Comparison of ENCODE assay signal across 1 cellular context in genomic region chr20:62793757-62794006, GRCh38.
TF ChIP-seq lines count a peak whose summit lies in the region.

No MANE protein-coding gene starts in this region.

TF ChIP-seq in HepG2, 621 proteins besides CTCF, POLR2A, EP300 and RAD21 (continued from another document and continues in another):
- no peak for TF ChIP-seq GLI4 (CRISPR knock-in tag; IDR thresholded peaks at IDR 0.05; ENCODE audit: borderline replicate concordance)
- TF ChIP-seq ZNF678 (CRISPR knock-in tag; IDR thresholded peaks at IDR 0.05): no peak
- TF ChIP-seq ZNF839 (CRISPR knock-in tag; IDR thresholded peaks at IDR 0.05; ENCODE audit: borderline replicate concordance): peak; percentile 90; the same call in 1 of the 2 replicates
- 0 out of 2 replicates have a peak, but pooled peaks have one; percentile 64 for TF ChIP-seq DNMT1 (CRISPR knock-in tag; IDR thresholded peaks at IDR 0.05)
- TF ChIP-seq ZNF766 (CRISPR knock-in tag; IDR thresholded peaks at IDR 0.05; ENCODE audit: borderline replicate concordance): peak; percentile 19; the same call in 1 of the 2 replicates
- TF ChIP-seq ETV5 (CRISPR knock-in tag; IDR thresholded peaks at IDR 0.05; ENCODE audit: borderline replicate concordance): no peak
- no peak for TF ChIP-seq CREB1 (IDR thresholded peaks at IDR 0.05)
- TF ChIP-seq CREB1 (CRISPR knock-in tag; IDR thresholded peaks at IDR 0.05): no peak
- no peak for TF ChIP-seq TBL1XR1 (IDR thresholded peaks at IDR 0.05; ENCODE audit: borderline replicate concordance, low read length, partially characterized antibody)
- peak; percentile 63; the same call in 1 of the 2 replicates for TF ChIP-seq ZNF280B (CRISPR knock-in tag; IDR thresholded peaks at IDR 0.05; ENCODE audit: borderline replicate concordance)
- TF ChIP-seq MATR3 (CRISPR knock-in tag; IDR thresholded peaks at IDR 0.05): 0 out of 2 replicates have a peak, but pooled peaks have one; percentile 62
- TF ChIP-seq ZNF660 (CRISPR knock-in tag; IDR thresholded peaks at IDR 0.05; ENCODE audit: borderline replicate concordance, low read depth): no peak
- no peak for TF ChIP-seq SRSF1 (optimal IDR thresholded peaks at IDR 0.05; ENCODE audit: low read depth, low read length)
- peak; percentile 29; the same call in 1 of the 2 replicates for TF ChIP-seq RFX3 (CRISPR knock-in tag; IDR thresholded peaks at IDR 0.05)
- no peak for TF ChIP-seq EZH2 (conservative IDR thresholded peaks at IDR 0.05; ENCODE audit: low read depth, low read length)
- TF ChIP-seq MTERF4 (CRISPR knock-in tag; IDR thresholded peaks at IDR 0.05): no peak
- no peak for TF ChIP-seq SMAD1 (CRISPR knock-in tag; IDR thresholded peaks at IDR 0.05; ENCODE audit: borderline replicate concordance, low read depth)
- peak; percentile 92 for TF ChIP-seq ZNF407 (CRISPR knock-in tag; IDR thresholded peaks at IDR 0.05; ENCODE audit: not compliant biosample characterization)
- TF ChIP-seq CREBL2 (CRISPR knock-in tag; IDR thresholded peaks at IDR 0.05; ENCODE audit: borderline replicate concordance): no peak
- peak; percentile 91; the same call in 1 of the 2 replicates for TF ChIP-seq TRAFD1 (CRISPR knock-in tag; IDR thresholded peaks at IDR 0.05; ENCODE audit: borderline replicate concordance)
- TF ChIP-seq ARHGAP35 (CRISPR knock-in tag; IDR thresholded peaks at IDR 0.05; ENCODE audit: borderline replicate concordance): peak; percentile 78; the same call in 1 of the 2 replicates
- peak; percentile 57; the same call in 1 of the 2 replicates for TF ChIP-seq RXRA (CRISPR knock-in tag; IDR thresholded peaks at IDR 0.05)
- no peak for TF ChIP-seq BRF2 (CRISPR knock-in tag; IDR thresholded peaks at IDR 0.05)
- 0 out of 2 replicates have a peak, but pooled peaks have one; percentile 40 for TF ChIP-seq POGZ (CRISPR knock-in tag; IDR thresholded peaks at IDR 0.05)
- TF ChIP-seq ZBTB4 (CRISPR knock-in tag; IDR thresholded peaks at IDR 0.05; ENCODE audit: borderline replicate concordance): peak; percentile 74; the same call in 1 of the 2 replicates
- TF ChIP-seq PBX3 (CRISPR knock-in tag; IDR thresholded peaks at IDR 0.05; ENCODE audit: borderline replicate concordance): no peak
- 0 out of 2 replicates have a peak, but pooled peaks have one; percentile 21 for TF ChIP-seq HBP1 (CRISPR knock-in tag; IDR thresholded peaks at IDR 0.05; ENCODE audit: low read depth)
- TF ChIP-seq ZNF614 (CRISPR knock-in tag; IDR thresholded peaks at IDR 0.05; ENCODE audit: borderline replicate concordance): peak; percentile 31; the same call in 1 of the 2 replicates
- peak; percentile 77; the same call in 1 of the 2 replicates for TF ChIP-seq E2F2 (CRISPR knock-in tag; IDR thresholded peaks at IDR 0.05; ENCODE audit: borderline replicate concordance)
- TF ChIP-seq ZNF607 (CRISPR knock-in tag; IDR thresholded peaks at IDR 0.05; ENCODE audit: borderline replicate concordance): 0 out of 2 replicates have a peak, but pooled peaks have one; percentile 82
- 0 out of 2 replicates have a peak, but pooled peaks have one; percentile 47 for TF ChIP-seq JUND (CRISPR knock-in tag; IDR thresholded peaks at IDR 0.05)
